2 cellular contexts compared by ENCODE assay signal in the genomic region with DNA sequence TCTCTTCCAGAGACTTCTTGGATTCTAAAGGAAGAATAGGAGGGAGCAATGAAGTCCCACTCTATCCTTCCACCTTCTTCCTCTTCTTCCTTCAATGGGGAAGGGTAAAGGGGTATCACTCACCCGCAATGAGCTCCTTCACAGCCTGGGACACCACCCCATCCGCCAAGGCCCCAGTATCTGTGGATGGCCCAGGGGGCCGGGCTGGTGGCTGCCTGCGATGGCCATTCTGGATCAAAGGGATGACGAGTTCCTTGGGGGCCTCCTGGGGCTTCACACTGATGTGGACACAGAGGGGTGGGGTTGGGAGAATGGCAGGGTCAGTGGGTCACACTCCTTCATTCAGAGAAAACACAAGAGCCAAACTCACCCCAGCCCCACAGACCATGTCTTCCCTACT.
TF ChIP-seq lines count a peak whose summit lies in the region.

No MANE protein-coding gene starts in this region.

TF ChIP-seq in HCT116, 20 proteins besides CTCF, POLR2A, EP300 and RAD21 (continued from another document):
- TF ChIP-seq, protein P1, sequence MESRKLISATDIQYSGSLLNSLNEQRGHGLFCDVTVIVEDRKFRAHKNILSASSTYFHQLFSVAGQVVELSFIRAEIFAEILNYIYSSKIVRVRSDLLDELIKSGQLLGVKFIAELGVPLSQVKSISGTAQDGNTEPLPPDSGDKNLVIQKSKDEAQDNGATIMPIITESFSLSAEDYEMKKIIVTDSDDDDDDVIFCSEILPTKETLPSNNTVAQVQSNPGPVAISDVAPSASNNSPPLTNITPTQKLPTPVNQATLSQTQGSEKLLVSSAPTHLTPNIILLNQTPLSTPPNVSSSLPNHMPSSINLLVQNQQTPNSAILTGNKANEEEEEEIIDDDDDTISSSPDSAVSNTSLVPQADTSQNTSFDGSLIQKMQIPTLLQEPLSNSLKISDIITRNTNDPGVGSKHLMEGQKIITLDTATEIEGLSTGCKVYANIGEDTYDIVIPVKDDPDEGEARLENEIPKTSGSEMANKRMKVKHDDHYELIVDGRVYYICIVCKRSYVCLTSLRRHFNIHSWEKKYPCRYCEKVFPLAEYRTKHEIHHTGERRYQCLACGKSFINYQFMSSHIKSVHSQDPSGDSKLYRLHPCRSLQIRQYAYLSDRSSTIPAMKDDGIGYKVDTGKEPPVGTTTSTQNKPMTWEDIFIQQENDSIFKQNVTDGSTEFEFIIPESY (IDR thresholded peaks at IDR 0.05; ENCODE audit: extremely low read depth, insufficient replicate concordance, low read length) = no peak
- no peak for TF ChIP-seq SIN3A (IDR thresholded peaks at IDR 0.05; ENCODE audit: low read depth)
- TF ChIP-seq YY1 (IDR thresholded peaks at IDR 0.05; ENCODE audit: extremely low read depth, insufficient replicate concordance, low read depth, low read length) = no peak
- TF ChIP-seq ELF1 (IDR thresholded peaks at IDR 0.05; ENCODE audit: borderline replicate concordance, low read depth) = no peak
- TF ChIP-seq POLR2AphosphoS5 (IDR thresholded peaks at IDR 0.05; ENCODE audit: low read depth, low read length) = no peak
- TF ChIP-seq TCF7L2 (IDR thresholded peaks at IDR 0.05; ENCODE audit: borderline replicate concordance, extremely low read depth, insufficient read depth, insufficient read length) = no peak
- TF ChIP-seq, protein P2, sequence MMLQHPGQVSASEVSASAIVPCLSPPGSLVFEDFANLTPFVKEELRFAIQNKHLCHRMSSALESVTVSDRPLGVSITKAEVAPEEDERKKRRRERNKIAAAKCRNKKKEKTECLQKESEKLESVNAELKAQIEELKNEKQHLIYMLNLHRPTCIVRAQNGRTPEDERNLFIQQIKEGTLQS (IDR thresholded peaks at IDR 0.05) = no peak
- TF ChIP-seq EZH2phosphoT487 (IDR thresholded peaks at IDR 0.05; ENCODE audit: borderline replicate concordance) = no peak
- TF ChIP-seq SRF (IDR thresholded peaks at IDR 0.05; ENCODE audit: low read depth) = no peak
- TF ChIP-seq SP1 (IDR thresholded peaks at IDR 0.05; ENCODE audit: low read depth) = no peak
TF ChIP-seq in HCT116: peak in this region for 0.

TF ChIP-seq in WTC11, 78 proteins besides CTCF, POLR2A, EP300 and RAD21:
- TF ChIP-seq, protein P3, sequence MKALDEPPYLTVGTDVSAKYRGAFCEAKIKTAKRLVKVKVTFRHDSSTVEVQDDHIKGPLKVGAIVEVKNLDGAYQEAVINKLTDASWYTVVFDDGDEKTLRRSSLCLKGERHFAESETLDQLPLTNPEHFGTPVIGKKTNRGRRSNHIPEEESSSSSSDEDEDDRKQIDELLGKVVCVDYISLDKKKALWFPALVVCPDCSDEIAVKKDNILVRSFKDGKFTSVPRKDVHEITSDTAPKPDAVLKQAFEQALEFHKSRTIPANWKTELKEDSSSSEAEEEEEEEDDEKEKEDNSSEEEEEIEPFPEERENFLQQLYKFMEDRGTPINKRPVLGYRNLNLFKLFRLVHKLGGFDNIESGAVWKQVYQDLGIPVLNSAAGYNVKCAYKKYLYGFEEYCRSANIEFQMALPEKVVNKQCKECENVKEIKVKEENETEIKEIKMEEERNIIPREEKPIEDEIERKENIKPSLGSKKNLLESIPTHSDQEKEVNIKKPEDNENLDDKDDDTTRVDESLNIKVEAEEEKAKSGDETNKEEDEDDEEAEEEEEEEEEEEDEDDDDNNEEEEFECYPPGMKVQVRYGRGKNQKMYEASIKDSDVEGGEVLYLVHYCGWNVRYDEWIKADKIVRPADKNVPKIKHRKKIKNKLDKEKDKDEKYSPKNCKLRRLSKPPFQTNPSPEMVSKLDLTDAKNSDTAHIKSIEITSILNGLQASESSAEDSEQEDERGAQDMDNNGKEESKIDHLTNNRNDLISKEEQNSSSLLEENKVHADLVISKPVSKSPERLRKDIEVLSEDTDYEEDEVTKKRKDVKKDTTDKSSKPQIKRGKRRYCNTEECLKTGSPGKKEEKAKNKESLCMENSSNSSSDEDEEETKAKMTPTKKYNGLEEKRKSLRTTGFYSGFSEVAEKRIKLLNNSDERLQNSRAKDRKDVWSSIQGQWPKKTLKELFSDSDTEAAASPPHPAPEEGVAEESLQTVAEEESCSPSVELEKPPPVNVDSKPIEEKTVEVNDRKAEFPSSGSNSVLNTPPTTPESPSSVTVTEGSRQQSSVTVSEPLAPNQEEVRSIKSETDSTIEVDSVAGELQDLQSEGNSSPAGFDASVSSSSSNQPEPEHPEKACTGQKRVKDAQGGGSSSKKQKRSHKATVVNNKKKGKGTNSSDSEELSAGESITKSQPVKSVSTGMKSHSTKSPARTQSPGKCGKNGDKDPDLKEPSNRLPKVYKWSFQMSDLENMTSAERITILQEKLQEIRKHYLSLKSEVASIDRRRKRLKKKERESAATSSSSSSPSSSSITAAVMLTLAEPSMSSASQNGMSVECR (CRISPR knock-in tag; IDR thresholded peaks at IDR 0.05; ENCODE audit: borderline replicate concordance) = no peak
- TF ChIP-seq, protein P4, sequence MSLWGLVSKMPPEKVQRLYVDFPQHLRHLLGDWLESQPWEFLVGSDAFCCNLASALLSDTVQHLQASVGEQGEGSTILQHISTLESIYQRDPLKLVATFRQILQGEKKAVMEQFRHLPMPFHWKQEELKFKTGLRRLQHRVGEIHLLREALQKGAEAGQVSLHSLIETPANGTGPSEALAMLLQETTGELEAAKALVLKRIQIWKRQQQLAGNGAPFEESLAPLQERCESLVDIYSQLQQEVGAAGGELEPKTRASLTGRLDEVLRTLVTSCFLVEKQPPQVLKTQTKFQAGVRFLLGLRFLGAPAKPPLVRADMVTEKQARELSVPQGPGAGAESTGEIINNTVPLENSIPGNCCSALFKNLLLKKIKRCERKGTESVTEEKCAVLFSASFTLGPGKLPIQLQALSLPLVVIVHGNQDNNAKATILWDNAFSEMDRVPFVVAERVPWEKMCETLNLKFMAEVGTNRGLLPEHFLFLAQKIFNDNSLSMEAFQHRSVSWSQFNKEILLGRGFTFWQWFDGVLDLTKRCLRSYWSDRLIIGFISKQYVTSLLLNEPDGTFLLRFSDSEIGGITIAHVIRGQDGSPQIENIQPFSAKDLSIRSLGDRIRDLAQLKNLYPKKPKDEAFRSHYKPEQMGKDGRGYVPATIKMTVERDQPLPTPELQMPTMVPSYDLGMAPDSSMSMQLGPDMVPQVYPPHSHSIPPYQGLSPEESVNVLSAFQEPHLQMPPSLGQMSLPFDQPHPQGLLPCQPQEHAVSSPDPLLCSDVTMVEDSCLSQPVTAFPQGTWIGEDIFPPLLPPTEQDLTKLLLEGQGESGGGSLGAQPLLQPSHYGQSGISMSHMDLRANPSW (CRISPR knock-in tag; conservative IDR thresholded peaks at IDR 0.05; ENCODE audit: low read depth) = no peak
- TF ChIP-seq GRHL2 (CRISPR knock-in tag; IDR thresholded peaks at IDR 0.05; ENCODE audit: insufficient replicate concordance, severe bottlenecking) (no peak), ZBTB21 (CRISPR knock-in tag; IDR thresholded peaks at IDR 0.05; ENCODE audit: borderline replicate concordance) (no peak), NFATC4 (CRISPR knock-in tag; IDR thresholded peaks at IDR 0.05) (no peak), GABPB1 (CRISPR knock-in tag; IDR thresholded peaks at IDR 0.05) (no peak), TCF7 (CRISPR knock-in tag; IDR thresholded peaks at IDR 0.05; ENCODE audit: low read depth) (no peak), ZNF121 (CRISPR knock-in tag; IDR thresholded peaks at IDR 0.05) (no peak), ZNF138 (CRISPR knock-in tag; conservative IDR thresholded peaks at IDR 0.05) (no peak), ZNF423 (CRISPR knock-in tag; IDR thresholded peaks at IDR 0.05) (no peak), NFYB (CRISPR knock-in tag; conservative IDR thresholded peaks at IDR 0.05; ENCODE audit: low read depth) (no peak)
- TF ChIP-seq, protein P5, sequence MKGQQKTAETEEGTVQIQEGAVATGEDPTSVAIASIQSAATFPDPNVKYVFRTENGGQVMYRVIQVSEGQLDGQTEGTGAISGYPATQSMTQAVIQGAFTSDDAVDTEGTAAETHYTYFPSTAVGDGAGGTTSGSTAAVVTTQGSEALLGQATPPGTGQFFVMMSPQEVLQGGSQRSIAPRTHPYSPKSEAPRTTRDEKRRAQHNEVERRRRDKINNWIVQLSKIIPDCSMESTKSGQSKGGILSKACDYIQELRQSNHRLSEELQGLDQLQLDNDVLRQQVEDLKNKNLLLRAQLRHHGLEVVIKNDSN (CRISPR knock-in tag; IDR thresholded peaks at IDR 0.05) = no peak
- TF ChIP-seq, protein P6, sequence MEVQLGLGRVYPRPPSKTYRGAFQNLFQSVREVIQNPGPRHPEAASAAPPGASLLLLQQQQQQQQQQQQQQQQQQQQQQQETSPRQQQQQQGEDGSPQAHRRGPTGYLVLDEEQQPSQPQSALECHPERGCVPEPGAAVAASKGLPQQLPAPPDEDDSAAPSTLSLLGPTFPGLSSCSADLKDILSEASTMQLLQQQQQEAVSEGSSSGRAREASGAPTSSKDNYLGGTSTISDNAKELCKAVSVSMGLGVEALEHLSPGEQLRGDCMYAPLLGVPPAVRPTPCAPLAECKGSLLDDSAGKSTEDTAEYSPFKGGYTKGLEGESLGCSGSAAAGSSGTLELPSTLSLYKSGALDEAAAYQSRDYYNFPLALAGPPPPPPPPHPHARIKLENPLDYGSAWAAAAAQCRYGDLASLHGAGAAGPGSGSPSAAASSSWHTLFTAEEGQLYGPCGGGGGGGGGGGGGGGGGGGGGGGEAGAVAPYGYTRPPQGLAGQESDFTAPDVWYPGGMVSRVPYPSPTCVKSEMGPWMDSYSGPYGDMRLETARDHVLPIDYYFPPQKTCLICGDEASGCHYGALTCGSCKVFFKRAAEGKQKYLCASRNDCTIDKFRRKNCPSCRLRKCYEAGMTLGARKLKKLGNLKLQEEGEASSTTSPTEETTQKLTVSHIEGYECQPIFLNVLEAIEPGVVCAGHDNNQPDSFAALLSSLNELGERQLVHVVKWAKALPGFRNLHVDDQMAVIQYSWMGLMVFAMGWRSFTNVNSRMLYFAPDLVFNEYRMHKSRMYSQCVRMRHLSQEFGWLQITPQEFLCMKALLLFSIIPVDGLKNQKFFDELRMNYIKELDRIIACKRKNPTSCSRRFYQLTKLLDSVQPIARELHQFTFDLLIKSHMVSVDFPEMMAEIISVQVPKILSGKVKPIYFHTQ (CRISPR knock-in tag; IDR thresholded peaks at IDR 0.05) = no peak
- TF ChIP-seq, protein P7, sequence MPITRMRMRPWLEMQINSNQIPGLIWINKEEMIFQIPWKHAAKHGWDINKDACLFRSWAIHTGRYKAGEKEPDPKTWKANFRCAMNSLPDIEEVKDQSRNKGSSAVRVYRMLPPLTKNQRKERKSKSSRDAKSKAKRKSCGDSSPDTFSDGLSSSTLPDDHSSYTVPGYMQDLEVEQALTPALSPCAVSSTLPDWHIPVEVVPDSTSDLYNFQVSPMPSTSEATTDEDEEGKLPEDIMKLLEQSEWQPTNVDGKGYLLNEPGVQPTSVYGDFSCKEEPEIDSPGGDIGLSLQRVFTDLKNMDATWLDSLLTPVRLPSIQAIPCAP (CRISPR knock-in tag; IDR thresholded peaks at IDR 0.05) = no peak
- TF ChIP-seq, protein P8, sequence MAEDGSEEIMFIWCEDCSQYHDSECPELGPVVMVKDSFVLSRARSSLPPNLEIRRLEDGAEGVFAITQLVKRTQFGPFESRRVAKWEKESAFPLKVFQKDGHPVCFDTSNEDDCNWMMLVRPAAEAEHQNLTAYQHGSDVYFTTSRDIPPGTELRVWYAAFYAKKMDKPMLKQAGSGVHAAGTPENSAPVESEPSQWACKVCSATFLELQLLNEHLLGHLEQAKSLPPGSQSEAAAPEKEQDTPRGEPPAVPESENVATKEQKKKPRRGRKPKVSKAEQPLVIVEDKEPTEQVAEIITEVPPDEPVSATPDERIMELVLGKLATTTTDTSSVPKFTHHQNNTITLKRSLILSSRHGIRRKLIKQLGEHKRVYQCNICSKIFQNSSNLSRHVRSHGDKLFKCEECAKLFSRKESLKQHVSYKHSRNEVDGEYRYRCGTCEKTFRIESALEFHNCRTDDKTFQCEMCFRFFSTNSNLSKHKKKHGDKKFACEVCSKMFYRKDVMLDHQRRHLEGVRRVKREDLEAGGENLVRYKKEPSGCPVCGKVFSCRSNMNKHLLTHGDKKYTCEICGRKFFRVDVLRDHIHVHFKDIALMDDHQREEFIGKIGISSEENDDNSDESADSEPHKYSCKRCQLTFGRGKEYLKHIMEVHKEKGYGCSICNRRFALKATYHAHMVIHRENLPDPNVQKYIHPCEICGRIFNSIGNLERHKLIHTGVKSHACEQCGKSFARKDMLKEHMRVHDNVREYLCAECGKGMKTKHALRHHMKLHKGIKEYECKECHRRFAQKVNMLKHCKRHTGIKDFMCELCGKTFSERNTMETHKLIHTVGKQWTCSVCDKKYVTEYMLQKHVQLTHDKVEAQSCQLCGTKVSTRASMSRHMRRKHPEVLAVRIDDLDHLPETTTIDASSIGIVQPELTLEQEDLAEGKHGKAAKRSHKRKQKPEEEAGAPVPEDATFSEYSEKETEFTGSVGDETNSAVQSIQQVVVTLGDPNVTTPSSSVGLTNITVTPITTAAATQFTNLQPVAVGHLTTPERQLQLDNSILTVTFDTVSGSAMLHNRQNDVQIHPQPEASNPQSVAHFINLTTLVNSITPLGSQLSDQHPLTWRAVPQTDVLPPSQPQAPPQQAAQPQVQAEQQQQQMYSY (CRISPR knock-in tag; IDR thresholded peaks at IDR 0.05) = no peak
- TF ChIP-seq, protein P9, sequence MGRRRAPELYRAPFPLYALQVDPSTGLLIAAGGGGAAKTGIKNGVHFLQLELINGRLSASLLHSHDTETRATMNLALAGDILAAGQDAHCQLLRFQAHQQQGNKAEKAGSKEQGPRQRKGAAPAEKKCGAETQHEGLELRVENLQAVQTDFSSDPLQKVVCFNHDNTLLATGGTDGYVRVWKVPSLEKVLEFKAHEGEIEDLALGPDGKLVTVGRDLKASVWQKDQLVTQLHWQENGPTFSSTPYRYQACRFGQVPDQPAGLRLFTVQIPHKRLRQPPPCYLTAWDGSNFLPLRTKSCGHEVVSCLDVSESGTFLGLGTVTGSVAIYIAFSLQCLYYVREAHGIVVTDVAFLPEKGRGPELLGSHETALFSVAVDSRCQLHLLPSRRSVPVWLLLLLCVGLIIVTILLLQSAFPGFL (CRISPR knock-in tag; IDR thresholded peaks at IDR 0.05; ENCODE audit: borderline replicate concordance) = no peak
- TF ChIP-seq, protein P10, sequence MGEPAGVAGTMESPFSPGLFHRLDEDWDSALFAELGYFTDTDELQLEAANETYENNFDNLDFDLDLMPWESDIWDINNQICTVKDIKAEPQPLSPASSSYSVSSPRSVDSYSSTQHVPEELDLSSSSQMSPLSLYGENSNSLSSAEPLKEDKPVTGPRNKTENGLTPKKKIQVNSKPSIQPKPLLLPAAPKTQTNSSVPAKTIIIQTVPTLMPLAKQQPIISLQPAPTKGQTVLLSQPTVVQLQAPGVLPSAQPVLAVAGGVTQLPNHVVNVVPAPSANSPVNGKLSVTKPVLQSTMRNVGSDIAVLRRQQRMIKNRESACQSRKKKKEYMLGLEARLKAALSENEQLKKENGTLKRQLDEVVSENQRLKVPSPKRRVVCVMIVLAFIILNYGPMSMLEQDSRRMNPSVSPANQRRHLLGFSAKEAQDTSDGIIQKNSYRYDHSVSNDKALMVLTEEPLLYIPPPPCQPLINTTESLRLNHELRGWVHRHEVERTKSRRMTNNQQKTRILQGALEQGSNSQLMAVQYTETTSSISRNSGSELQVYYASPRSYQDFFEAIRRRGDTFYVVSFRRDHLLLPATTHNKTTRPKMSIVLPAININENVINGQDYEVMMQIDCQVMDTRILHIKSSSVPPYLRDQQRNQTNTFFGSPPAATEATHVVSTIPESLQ (CRISPR knock-in tag; IDR thresholded peaks at IDR 0.05) = no peak
- TF ChIP-seq, protein P11, sequence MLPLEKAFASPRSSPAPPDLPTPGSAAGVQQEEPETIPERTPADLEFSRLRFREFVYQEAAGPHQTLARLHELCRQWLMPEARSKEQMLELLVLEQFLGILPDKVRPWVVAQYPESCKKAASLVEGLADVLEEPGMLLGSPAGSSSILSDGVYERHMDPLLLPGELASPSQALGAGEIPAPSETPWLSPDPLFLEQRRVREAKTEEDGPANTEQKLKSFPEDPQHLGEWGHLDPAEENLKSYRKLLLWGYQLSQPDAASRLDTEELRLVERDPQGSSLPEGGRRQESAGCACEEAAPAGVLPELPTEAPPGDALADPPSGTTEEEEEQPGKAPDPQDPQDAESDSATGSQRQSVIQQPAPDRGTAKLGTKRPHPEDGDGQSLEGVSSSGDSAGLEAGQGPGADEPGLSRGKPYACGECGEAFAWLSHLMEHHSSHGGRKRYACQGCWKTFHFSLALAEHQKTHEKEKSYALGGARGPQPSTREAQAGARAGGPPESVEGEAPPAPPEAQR (CRISPR knock-in tag; IDR thresholded peaks at IDR 0.05) = no peak
